8 cellular contexts compared by ENCODE assay signal in genomic region chr17:17236295-17237025, GRCh38. TPM values are rescaled to one million over a fixed set of nuclear protein-coding genes. Genes with fewer than 3 reads are reported as not detected.
DNase-seq lines count a peak whose midpoint lies in the region; ATAC-seq and TF ChIP-seq lines count a peak whose summit lies in the region.

No MANE protein-coding gene starts in this region.

- peaks cover 43% of the 10 kb centered on the region for H4K20me1 ChIP-seq in IMR-90 (ENCODE audit: insufficient read depth, low read length)

- peak overlapping the region; percentile 49; the same call in 1 of the 2 replicates for H3K18ac ChIP-seq in IMR-90 (ENCODE audit: low read depth, low read length)

- dilution Hi-C loops in IMR-90 (cut with HindIII; ENCODE audit: low sequenced_read_pairs, unreplicated experiment), result no loop called here

- H2BK120ac ChIP-seq in IMR-90 (ENCODE audit: low read depth, low read length), result peak overlapping the region; percentile 100; the same call in 1 of the 2 replicates

- BruUV-seq in IMR-90 (replicated peaks; lab: Mats Ljungman, UMichigan), result TSS peak; percentile 39

- H3K4me2 ChIP-seq in IMR-90 (ENCODE audit: low read depth, low read length), result peak overlapping the region; percentile 96

- no peak for TF ChIP-seq POLR2A in IMR-90 (IDR thresholded peaks at IDR 0.05; ENCODE audit: low read depth, low read length)

- TF ChIP-seq RAD21 in IMR-90 (IDR thresholded peaks at IDR 0.05; ENCODE audit: low read length), result no peak

- 2% methylated on average over 11 of the region's 31 CpGs; no CpG with 5 or more reads in 1 of the 2 experiments for WGBS in IMR-90 (ENCODE audit: extremely low coverage in 2 of 2, insufficient read length in 1 of 2), 2 experiments

- H3K79me1 ChIP-seq in IMR-90 (ENCODE audit: low read depth in 1 of 2, low read length in 2 of 2), result peaks cover 20 to 55% of the 10 kb centered on the region in 2 experiments

- H4K5ac ChIP-seq in IMR-90 (ENCODE audit: low read depth, low read length), result peak overlapping the region; percentile 70

- H3K4me3 ChIP-seq in AG09309 (ENCODE audit: control insufficient read depth, low read depth, low read length) (peak overlapping the region; percentile 99), IMR-90 (ENCODE audit: insufficient read depth, low read depth, low read length) (peak overlapping the region; percentile 93)

- peaks cover 4% of the 10 kb centered on the region for H3K4me1 ChIP-seq in IMR-90 (ENCODE audit: control insufficient read depth, insufficient read depth, low read length)

- H2AK5ac ChIP-seq in IMR-90 (ENCODE audit: low read depth, low read length), result peak overlapping the region; percentile 94

- H3K27me3 ChIP-seq in IMR-90 (ENCODE audit: control insufficient read depth, insufficient read depth, low read length), result no peaks in the 10 kb centered on the region

- peak overlapping the region; percentile 97 for H3K9ac ChIP-seq in IMR-90 (ENCODE audit: low read depth, low read length)

- peak overlapping the region; percentile 15; the same call in 1 of the 3 replicates for H2BK15ac ChIP-seq in IMR-90 (ENCODE audit: low read depth, low read length)

- peak; percentile 33 for ATAC-seq in GM18909 (IDR thresholded peaks at IDR 0.05; ENCODE audit: poor library complexity, unreplicated experiment)
- peak; percentile 25 for ATAC-seq in IMR-90 (ENCODE audit: low read depth)
- peak; percentile 16 for ATAC-seq in Right ventricle myocardium superior (ENCODE audit: poor library complexity)

- H3K56ac ChIP-seq in IMR-90 (ENCODE audit: extremely low read depth, insufficient read depth, low read length), result peak overlapping the region; percentile 32; the same call in 1 of the 2 replicates

- DNase-seq in AG09309 (ENCODE audit: low read depth) (no peak), IMR-90 (peak; percentile 31), Right ventricle myocardium superior (no peak), pons (ENCODE audit: low spot score) (peak; percentile 49), NCI-H524 treated with DMSO at 0.1 percent for 48 hours (lab: John Stamatoyannopoulos, UW) (no peak), 8988T (no peak)
- DNase-seq in activated T-cell treated with anti-CD3 and anti-CD28 coated beads, Interleukin-2, amount 50 U/mL, for 48 hours, result peak; percentile 30 to 34

- H4K8ac ChIP-seq in IMR-90 (ENCODE audit: low read depth in 2 of 2, low read length in 2 of 2), result peak overlapping the region; percentile 64 to 98; a peak in 2 of 4 replicates

- TF ChIP-seq CTCF in AG09309 (IDR thresholded peaks at IDR 0.05; ENCODE audit: control insufficient read depth, insufficient read depth, low read depth, low read length, missing control alignments), result no peak
- TF ChIP-seq CTCF in IMR-90 (conservative IDR thresholded peaks at IDR 0.05; ENCODE audit: low read depth, low read length), result no peak

- H3K14ac ChIP-seq in IMR-90 (replicated peaks; ENCODE audit: low read depth, low read length), result peak overlapping the region; percentile 99

- peak overlapping the region; percentile 99 for H3K4ac ChIP-seq in IMR-90 (ENCODE audit: low read depth, low read length)

- POLR2A ChIA-PET in IMR-90 (lab: Charles Lee; ENCODE audit: unreplicated experiment), result interaction anchor here (0.5 to 0.7 kb wide), 4 partner anchors 28 to 134 kb away, joined by 3 to 8 read pairs (median 6); no protein-coding TSS in a partner anchor

- H4K91ac ChIP-seq in IMR-90 (ENCODE audit: insufficient read depth, low read depth, low read length), result peak overlapping the region; percentile 100

- H3K9me3 ChIP-seq in IMR-90 (ENCODE audit: control insufficient read depth, insufficient read depth, low read length), result no peaks in the 10 kb centered on the region

- peak overlapping the region; percentile 100 for H2BK5ac ChIP-seq in IMR-90 (ENCODE audit: low read depth, low read length, poor library complexity, severe bottlenecking)

- H3K23ac ChIP-seq in IMR-90 (ENCODE audit: low read depth, low read length), result peak overlapping the region; percentile 87

- peaks cover 10% of the 10 kb centered on the region; the same call in 1 of the 2 replicates for H3K36me3 ChIP-seq in IMR-90 (ENCODE audit: control insufficient read depth, insufficient read depth, low read length)

- CTCF ChIA-PET in IMR-90 (lab: Yijun Ruan, JAX), result no interaction called here

- intact Hi-C loops in IMR-90 (cut with micrococcal nuclease) (loop anchor here (1.0 kb wide), 1 partner anchor 94 kb away; no protein-coding TSS in a partner anchor), Right ventricle myocardium superior (cut with DNase I) (loop anchor here (2.0 to 10.0 kb wide), 2 partner anchors 44 to 232 kb away; partner anchors contain the start of gene COPS3)

- peak overlapping the region; percentile 96 for H2AK9ac ChIP-seq in IMR-90 (replicated peaks; ENCODE audit: low read depth, low read length, poor library complexity)

- peak overlapping the region; percentile 100 for H3K27ac ChIP-seq in IMR-90 (ENCODE audit: insufficient read depth, low read length)

- peak overlapping the region; percentile 100 for H2AFZ ChIP-seq in IMR-90 (replicated peaks; ENCODE audit: low read length, poor library complexity)

- in situ Hi-C loops in IMR-90 (cut with MboI; ENCODE audit: low sequenced_read_pairs), result no loop called here

- H2BK20ac ChIP-seq in IMR-90 (ENCODE audit: low read depth, low read length), result no peak overlapping the region

- H3K9me1 ChIP-seq in IMR-90 (ENCODE audit: insufficient read depth, low read length), result peaks cover 9% of the 10 kb centered on the region

TF ChIP-seq in IMR-90, 13 proteins besides CTCF, POLR2A, EP300 and RAD21:
- TF ChIP-seq NFE2L2 (IDR thresholded peaks at IDR 0.05; ENCODE audit: low read depth, low read length) (no peak), MXI1 (IDR thresholded peaks at IDR 0.05; ENCODE audit: borderline replicate concordance, low read depth, low read length) (0 out of 2 replicates have a peak, but pooled peaks have one; percentile 6)

RNA-seq across cellular contexts. Expression of gene FLCN, which starts 0.5 kb away (rescaled TPM):
- 16.8 and 18.3 TPM in 2 replicates for total RNA-seq in IMR-90 (2012; rRNA removed)
- polyA plus RNA-seq in IMR-90 (2012; rRNA removed), result 19.6 and 24.8 TPM in 2 replicates
- 8.4 and 11.3 TPM in 2 replicates for polyA plus RNA-seq in IMR-90 (2012; cell fraction: cytosol; rRNA removed)
- 139 and 159 TPM in 2 replicates for polyA plus RNA-seq in IMR-90 (2012; cell fraction: nucleus; rRNA removed; ENCODE audit: low replicate concordance)
- total RNA-seq in Right ventricle myocardium superior, result 52.3 TPM

RNA-seq across cellular contexts. Expression of gene PLD6, which starts 30.3 kb away (rescaled TPM):
- total RNA-seq in IMR-90 (2012; rRNA removed) (1.1 TPM in 2 replicates), Right ventricle myocardium superior (10.2 TPM)
- 0.98 and 1.5 TPM in 2 replicates for polyA plus RNA-seq in IMR-90 (2012; rRNA removed)
- 0.81 and 1.1 TPM in 2 replicates for polyA plus RNA-seq in IMR-90 (2012; cell fraction: cytosol; rRNA removed)
- polyA plus RNA-seq in IMR-90 (2012; cell fraction: nucleus; rRNA removed; ENCODE audit: low replicate concordance), result 1.8 and 3.3 TPM in 2 replicates

RNA-seq across cellular contexts. Expression of gene COPS3, which starts 44.6 kb away (rescaled TPM):
- total RNA-seq in IMR-90 (2012; rRNA removed) (130 and 144 TPM in 2 replicates), Right ventricle myocardium superior (72.9 TPM)
- polyA plus RNA-seq in IMR-90 (2012; rRNA removed), result 59.8 and 71.4 TPM in 2 replicates
- 26.7 and 30.2 TPM in 2 replicates for polyA plus RNA-seq in IMR-90 (2012; cell fraction: cytosol; rRNA removed)
- polyA plus RNA-seq in IMR-90 (2012; cell fraction: nucleus; rRNA removed; ENCODE audit: low replicate concordance), result 19.0 and 48.2 TPM in 2 replicates

Comparison
In these comparisons a context has a peak if more than half of its experiments do, and no peak if none do; other contexts are left out.
1. DNase-seq: peak in IMR-90 (single experiment), activated T-cell treated with anti-CD3 and anti-CD28 coated beads, Interleukin-2, amount 50 U/mL, for 48 hours (2 of 2) and pons (single experiment); none in AG09309 (single experiment), Right ventricle myocardium superior (single experiment), NCI-H524 treated with DMSO at 0.1 percent for 48 hours (single experiment) and 8988T (single experiment).
2. Peak in every context shown above with its lines, with median percentiles within 50 percentile points of each other: ATAC-seq.